ENCODE assay signal across 22 cellular contexts in genomic region chr5:61151893-61152292, GRCh38.
"Had no signal": no experiment of that assay in that cellular context is flagged by ENCODE, and none has a peak within 500 bp of the region (broad histone marks: within the 10 kb centered on the region; RNA-seq: fewer than 3 reads in every experiment).

No MANE protein-coding gene starts in this region.

- H3K9me3 Mint-ChIP-seq: dendritic cell treated with granulocyte-macrophage colony-stimulating factor and Interleukin-4, amounts not matched to agents 40 ng/mL and 50 ng/mL, for 4 days; endodermal cell had no signal

- H3K4me3 ChIP-seq: colonic mucosa, esophagus squamous epithelium, gastroesophageal sphincter, heart right ventricle, left lung, lower lobe of right lung, mucosa of descending colon had no signal

- H3K36me3 ChIP-seq: colonic mucosa, lower lobe of right lung had no signal

- H3K27ac Mint-ChIP-seq: dendritic cell treated with granulocyte-macrophage colony-stimulating factor and Interleukin-4, amounts not matched to agents 40 ng/mL and 50 ng/mL, for 4 days; effector memory CD8-positive, alpha-beta T cell; endodermal cell; mesothelial cell of epicardium had no signal

- H3K9me3 ChIP-seq: colonic mucosa, esophagus squamous epithelium, gastroesophageal sphincter, left lung, lower lobe of right lung, mucosa of descending colon had no signal

- H3K4me1 Mint-ChIP-seq: endodermal cell, mesothelial cell of epicardium had no signal

- H3K27ac ChIP-seq: colonic mucosa, epithelial cell of prostate, esophagus squamous epithelium, gastroesophageal sphincter, heart right ventricle, left lung, lower lobe of right lung had no signal

- H3K4me3 Mint-ChIP-seq: dendritic cell treated with granulocyte-macrophage colony-stimulating factor and Interleukin-4, amounts not matched to agents 40 ng/mL and 50 ng/mL, for 4 days; effector memory CD8-positive, alpha-beta T cell; endodermal cell; mesothelial cell of epicardium; naive B cell had no signal

- DNase-seq: colonic mucosa; cortex of kidney; effector CD8-positive, alpha-beta T cell; effector memory CD8-positive, alpha-beta T cell; endodermal cell; erythroblast; esophagus squamous epithelium; foreskin fibroblast; heart right ventricle; hippocampal formation; left cardiac atrium; left lung; left ventricle myocardium superior; lower lobe of right lung; mesenchymal stem cell; mucosa of descending colon; naive B cell had no signal

- ATAC-seq: effector memory CD8-positive, alpha-beta T cell; esophagus mucosa; gastroesophageal sphincter; heart right ventricle; left cardiac atrium; left lung; left ventricle myocardium superior; lower lobe of right lung; mucosa of descending colon had no signal

- H3K4me1 ChIP-seq: colonic mucosa, esophagus squamous epithelium, gastroesophageal sphincter, heart right ventricle, left lung, lower lobe of right lung had no signal

- H3K27me3 Mint-ChIP-seq: dendritic cell treated with granulocyte-macrophage colony-stimulating factor and Interleukin-4, amounts not matched to agents 40 ng/mL and 50 ng/mL, for 4 days; effector memory CD8-positive, alpha-beta T cell; naive B cell had no signal

- H3K27me3 ChIP-seq: colonic mucosa, esophagus squamous epithelium, gastroesophageal sphincter, heart right ventricle, left lung had no signal
